ENCODE assay signal across 11 cellular contexts in the genomic region with DNA sequence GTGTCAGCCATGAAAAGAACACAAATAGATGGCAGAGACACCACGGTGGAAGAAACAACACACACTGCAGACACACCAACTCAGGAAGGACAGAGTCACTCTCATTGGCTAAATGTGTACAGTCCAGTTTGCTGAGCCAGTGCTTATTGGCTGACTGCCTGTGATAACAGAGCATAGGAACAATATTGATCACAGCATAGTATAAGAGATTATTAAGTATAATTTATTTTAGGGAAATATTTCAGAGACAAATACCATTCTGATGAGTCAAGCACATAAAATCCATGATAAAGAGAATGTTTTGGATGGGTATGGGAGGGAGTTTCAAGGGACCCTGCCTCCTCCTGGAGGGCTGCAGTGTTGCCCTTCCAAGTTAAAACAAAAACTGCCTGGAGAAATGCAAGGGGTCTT. TPM values are rescaled to one million over a fixed set of nuclear protein-coding genes. Genes with fewer than 3 reads are reported as not detected.
DNase-seq lines count a peak whose midpoint lies in the region; ATAC-seq and TF ChIP-seq lines count a peak whose summit lies in the region.
"Had no signal": no experiment of that assay in that cellular context is flagged by ENCODE, and none has a peak within 500 bp of the region (broad histone marks: within the 10 kb centered on the region; RNA-seq: fewer than 3 reads in every experiment).

No MANE protein-coding gene starts in this region.

- H3K27ac Mint-ChIP-seq in WTC11 = no peak overlapping the region; the same call in 1 of the 2 replicates
- H3K27ac Mint-ChIP-seq: activated CD8-positive, alpha-beta T cell treated with anti-CD3 and anti-CD28 coated beads for 36 hours had no signal

- DNase-seq in WTC11 (ENCODE audit: low spot score) = no peak
- DNase-seq in lung microvascular endothelial cell (ENCODE audit: low read depth in 2 of 2) = peak; percentile 22 to 63
- no peak for DNase-seq in sciatic nerve (ENCODE audit: low spot score)
- DNase-seq in spleen = no peak
- no peak for DNase-seq in substantia nigra (lab: John Stamatoyannopoulos, UW)
- DNase-seq: heart right ventricle had no signal

- no peak for TF ChIP-seq POLR2A in spleen (IDR thresholded peaks at IDR 0.05)

- peaks cover 0 to 36% (median 13%) of the 10 kb centered on the region in 6 donors for H3K4me1 ChIP-seq in spleen
- H3K4me1 ChIP-seq: breast epithelium had no signal

- TF ChIP-seq CTCF in GM12872 (IDR thresholded peaks at IDR 0.05; ENCODE audit: insufficient read depth, low read depth, low read length) = 0 out of 3 replicates have a peak, but pooled peaks have one; percentile 15
- no peak for TF ChIP-seq CTCF in WTC11 (IDR thresholded peaks at IDR 0.05)
- no peak for TF ChIP-seq CTCF in spleen (IDR thresholded peaks at IDR 0.05 in 8 of 11, conservative IDR thresholded peaks at IDR 0.05 in 3 of 11)

- H3K4me1 Mint-ChIP-seq in WTC11 = peaks cover 11% of the 10 kb centered on the region

- H3K9me3 Mint-ChIP-seq in WTC11 = peaks cover 5% of the 10 kb centered on the region

- no peaks in the 10 kb centered on the region for H3K27me3 ChIP-seq in spleen (replicated peaks in 1 of 7)
- H3K27me3 ChIP-seq: breast epithelium, heart right ventricle had no signal

- H3K36me3 Mint-ChIP-seq in WTC11 = no peaks in the 10 kb centered on the region; the same call in 1 of the 2 replicates

- H3K4me3 Mint-ChIP-seq in WTC11 = no peak overlapping the region
- H3K4me3 Mint-ChIP-seq: activated CD8-positive, alpha-beta T cell treated with anti-CD3 and anti-CD28 coated beads for 36 hours had no signal

- peaks cover 0 to 2% (median 0%) of the 10 kb centered on the region in 8 donors for H3K9me3 ChIP-seq in spleen
- H3K9me3 ChIP-seq: breast epithelium, heart right ventricle had no signal

- H3K27ac ChIP-seq in spleen = peak overlapping the region in 1 of 8 donors; percentile 42
- no peak overlapping the region for H3K27ac ChIP-seq in substantia nigra (ENCODE audit: low read depth, low read length, poor library complexity, severe bottlenecking)
- H3K27ac ChIP-seq: breast epithelium, heart right ventricle had no signal

- no peak overlapping the region for H3K4me3 ChIP-seq in spleen
- H3K4me3 ChIP-seq: breast epithelium, heart right ventricle had no signal

- ATAC-seq in HG02798 (IDR thresholded peaks at IDR 0.05; ENCODE audit: poor library complexity, unreplicated experiment) (peak; percentile 31), WTC11 (peak; percentile 71), sciatic nerve (no peak), GM21360 (IDR thresholded peaks at IDR 0.05; ENCODE audit: unreplicated experiment) (no peak)
- ATAC-seq: activated CD8-positive, alpha-beta T cell treated with anti-CD3 and anti-CD28 coated beads for 36 hours; heart right ventricle had no signal

- no peaks in the 10 kb centered on the region for H3K36me3 ChIP-seq in spleen
- H3K36me3 ChIP-seq: breast epithelium, heart right ventricle had no signal

- CTCF ChIA-PET in WTC11 (lab: Charles Lee) = interaction anchor here (0.6 kb wide), 1 partner anchor 20 kb away, joined by 4 read pairs; no protein-coding TSS in a partner anchor

- WGBS in spleen, 5 donors = 54 to 73% (median 67%) methylated on average over 1 of the region's 1 CpG

- intact Hi-C loops in sciatic nerve (cut with DNase I) (no loop called here), spleen (cut with DNase I; ENCODE audit: low total_unique reads) (no loop called here)

- POLR2A ChIA-PET in WTC11 (lab: Charles Lee) = no interaction called here

- no peaks in the 10 kb centered on the region for H3K27me3 Mint-ChIP-seq in WTC11 (ENCODE audit: low read depth)
- H3K27me3 Mint-ChIP-seq: activated CD8-positive, alpha-beta T cell treated with anti-CD3 and anti-CD28 coated beads for 36 hours had no signal

TF ChIP-seq in WTC11, 78 proteins besides CTCF, POLR2A, EP300 and RAD21:
- TF ChIP-seq, protein P1, sequence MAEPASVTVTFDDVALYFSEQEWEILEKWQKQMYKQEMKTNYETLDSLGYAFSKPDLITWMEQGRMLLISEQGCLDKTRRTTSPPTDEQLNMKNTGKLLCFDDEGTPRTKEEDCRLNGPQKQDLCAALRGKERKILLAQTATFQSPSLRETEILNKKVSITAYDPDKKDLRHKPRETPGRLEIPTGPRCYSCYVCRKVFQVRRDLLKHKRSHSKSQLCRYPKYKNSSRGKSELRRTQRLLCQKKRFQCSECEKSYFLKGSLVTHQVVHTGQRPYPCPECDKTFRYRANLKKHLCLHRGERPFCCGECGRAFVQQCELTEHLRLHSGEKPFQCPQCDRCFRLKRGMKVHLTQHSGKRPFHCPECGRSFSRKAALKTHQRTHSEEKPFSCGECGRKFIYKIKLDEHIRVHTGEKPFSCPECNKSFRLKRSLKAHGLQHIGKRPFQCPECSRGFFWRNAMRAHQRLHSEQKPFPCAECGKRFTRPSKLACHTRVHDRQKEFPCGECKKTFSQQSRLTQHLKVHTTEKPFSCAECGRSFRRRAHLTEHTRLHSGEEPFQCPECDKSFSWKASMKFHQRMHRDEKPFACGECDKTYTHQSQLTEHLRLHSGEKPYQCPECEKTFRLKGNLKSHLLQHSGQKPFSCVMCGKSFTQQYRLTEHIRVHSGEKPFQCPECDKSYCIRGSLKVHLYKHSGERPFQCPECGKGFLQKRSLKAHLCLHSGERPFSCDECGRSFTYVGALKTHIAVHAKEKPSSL (CRISPR knock-in tag; conservative IDR thresholded peaks at IDR 0.05) = no peak

RNA-seq across cellular contexts. Expression of a gene that starts 50.9 kb away (rescaled TPM):
- 26.7 to 32.0 TPM (median 31.2 TPM) in 3 replicates for total RNA-seq in WTC11 (2021)
- total RNA-seq in lung microvascular endothelial cell = 16.6 and 27.8 TPM in 2 replicates
- total RNA-seq in sciatic nerve = 144 TPM
- total RNA-seq in spleen = 100 to 1,000 TPM; 171 to 358 (median 256) TPM
- 100 to 1,000 TPM; 122 to 228 (median 132) TPM for polyA plus RNA-seq in spleen

Comparison
In these comparisons a context has a peak if more than half of its experiments do, and no peak if none do; other contexts are left out.
1. ATAC-seq: peak in HG02798 (single experiment) and WTC11 (single experiment); none in sciatic nerve (single experiment) and GM21360 (single experiment).
2. DNase-seq: peak in lung microvascular endothelial cell (2 of 2); none in WTC11 (single experiment), sciatic nerve (single experiment), spleen (single experiment) and substantia nigra (0 of 49).